22 cellular contexts compared by ENCODE assay signal in genomic region chr12:7117670-7118069, GRCh38. TPM values are rescaled to one million over a fixed set of nuclear protein-coding genes. Genes with fewer than 3 reads are reported as not detected.
A peak's percentile ranks its signal among the peaks of the same experiment; 100 is the strongest.
DNase-seq lines count a peak whose midpoint lies in the region; ATAC-seq, FAIRE-seq and TF ChIP-seq lines count a peak whose summit lies in the region.
"Had no signal": no experiment of that assay in that cellular context is flagged by ENCODE, and none has a peak within 500 bp of the region (broad histone marks: within the 10 kb centered on the region; RNA-seq: fewer than 3 reads in every experiment).

No MANE protein-coding gene starts in this region.

- ATAC-seq in GM21529 (IDR thresholded peaks at IDR 0.05; ENCODE audit: unreplicated experiment) (no peak), GM21390 (IDR thresholded peaks at IDR 0.05; ENCODE audit: unreplicated experiment) (no peak)
- ATAC-seq: GM12878, GM23338 had no signal

- H3K27me3 ChIP-seq in liver (ENCODE audit: control insufficient read depth in 4 of 4, insufficient read depth in 4 of 4, low read length in 3 of 4) = no peaks in the 10 kb centered on the region
- no peaks in the 10 kb centered on the region for H3K27me3 ChIP-seq in small intestine (ENCODE audit: control insufficient read depth in 2 of 2, insufficient read depth in 2 of 2, low read length in 2 of 2)
- H3K27me3 ChIP-seq: BE2C had no signal

- H3K9me3 ChIP-seq in liver (ENCODE audit: control insufficient read depth in 4 of 4, low read length in 3 of 4) (no peaks in the 10 kb centered on the region), small intestine (ENCODE audit: control insufficient read depth, low read depth) (no peaks in the 10 kb centered on the region)
- H3K9me3 ChIP-seq: BE2C had no signal

- H3K27ac ChIP-seq in liver (ENCODE audit: low read depth in 1 of 2, low read length in 2 of 2) (no peak overlapping the region), small intestine (ENCODE audit: low read depth in 1 of 2, low read length in 1 of 2) (peak overlapping the region in 1 of 2 donors; percentile 78)

- peaks cover 49% of the 10 kb centered on the region for H3K4me1 Mint-ChIP-seq in dendritic cell treated with granulocyte-macrophage colony-stimulating factor and Interleukin-4, amounts not matched to agents 40 ng/mL and 50 ng/mL, for 4 days (ENCODE audit: low read depth)

- H3K4me1 ChIP-seq in liver (ENCODE audit: control insufficient read depth in 4 of 4, insufficient read depth in 4 of 4, low read length in 3 of 4) (peaks cover 10 to 54% (median 35%) of the 10 kb centered on the region in 4 donors), small intestine (ENCODE audit: control insufficient read depth in 2 of 2, insufficient read depth in 1 of 2, low read depth in 1 of 2, low read length in 1 of 2) (peaks cover 0 to 3% of the 10 kb centered on the region in 2 donors)
- H3K4me1 ChIP-seq: BE2C had no signal

- TF ChIP-seq RAD21 in liver (IDR thresholded peaks at IDR 0.05) = no peak

- no peak overlapping the region for H3K9ac ChIP-seq in liver (ENCODE audit: low read depth in 1 of 2, low read length in 2 of 2)

- no peak for TF ChIP-seq CTCF in liver (IDR thresholded peaks at IDR 0.05; ENCODE audit: low read depth, low read length, missing input control)

- peaks cover 11% of the 10 kb centered on the region for H3K36me3 Mint-ChIP-seq in dendritic cell treated with granulocyte-macrophage colony-stimulating factor and Interleukin-4, amounts not matched to agents 40 ng/mL and 50 ng/mL, for 4 days (ENCODE audit: low read depth)

- H3K27me3 Mint-ChIP-seq in dendritic cell treated with granulocyte-macrophage colony-stimulating factor and Interleukin-4, amounts not matched to agents 40 ng/mL and 50 ng/mL, for 4 days = peaks cover 6% of the 10 kb centered on the region
- H3K27me3 Mint-ChIP-seq: CD4-positive, CD25-positive, alpha-beta regulatory T cell; CD8-positive, alpha-beta memory T cell had no signal

- 37% methylated on average over 3 of the region's 3 CpGs for WGBS in liver
- WGBS in small intestine, 3 donors = 21 to 64% (median 53%) methylated on average over 3 of the region's 3 CpGs

- DNase-seq in small intestine (peak; percentile 93), NAMALWA (ENCODE audit: low spot score) (no peak)
- DNase-seq: ACHN; BE2C; C1 segment of cervical spinal cord; CD4-positive, CD25-positive, alpha-beta regulatory T cell; CD8-positive, alpha-beta memory T cell; COR-L47; DMS 273 treated with DMSO at 0.1 percent for 48 hours; DMS53; DND-41; EL; HCEC 1CT had no signal

- H3K9me3 Mint-ChIP-seq in dendritic cell treated with granulocyte-macrophage colony-stimulating factor and Interleukin-4, amounts not matched to agents 40 ng/mL and 50 ng/mL, for 4 days = peaks cover 8% of the 10 kb centered on the region
- H3K9me3 Mint-ChIP-seq: CD4-positive, CD25-positive, alpha-beta regulatory T cell; CD8-positive, alpha-beta memory T cell; GM23338 had no signal

- peak overlapping the region; percentile 42 for H3K27ac Mint-ChIP-seq in dendritic cell treated with granulocyte-macrophage colony-stimulating factor and Interleukin-4, amounts not matched to agents 40 ng/mL and 50 ng/mL, for 4 days
- H3K27ac Mint-ChIP-seq: CD4-positive, CD25-positive, alpha-beta regulatory T cell; GM23338 had no signal

- no peak overlapping the region for H3K4me3 Mint-ChIP-seq in dendritic cell treated with granulocyte-macrophage colony-stimulating factor and Interleukin-4, amounts not matched to agents 40 ng/mL and 50 ng/mL, for 4 days
- H3K4me3 Mint-ChIP-seq: CD4-positive, CD25-positive, alpha-beta regulatory T cell; GM23338 had no signal

- H3K4me3 ChIP-seq in liver (ENCODE audit: low read depth in 1 of 3, low read length in 3 of 3) (no peak overlapping the region), small intestine (ENCODE audit: low read depth in 1 of 2, low read length in 2 of 2) (no peak overlapping the region)
- H3K4me3 ChIP-seq: GM12878, GM23338 had no signal

- FAIRE-seq in small intestine (lab: Jason Lieb, UNC) = no peak
- FAIRE-seq: A204.1, GM12878, H54 had no signal

- H3K36me3 ChIP-seq in liver (ENCODE audit: control insufficient read depth in 4 of 4, insufficient read depth in 3 of 4, low read depth in 1 of 4, low read length in 3 of 4) (peaks cover 0 to 3% (median 1%) of the 10 kb centered on the region in 4 donors), small intestine (ENCODE audit: control insufficient read depth in 2 of 2, insufficient read depth in 2 of 2, low read length in 2 of 2) (peaks cover 0 to 2% of the 10 kb centered on the region in 2 donors)
- H3K36me3 ChIP-seq: BE2C had no signal

- intact Hi-C loops in dendritic cell treated with granulocyte-macrophage colony-stimulating factor and Interleukin-4, amounts not matched to agents 40 ng/mL and 50 ng/mL, for 4 days (cut with micrococcal nuclease) = no loop called here

TF ChIP-seq in liver, 16 proteins besides CTCF, POLR2A, EP300 and RAD21:
- no peak for TF ChIP-seq TAF1 (conservative IDR thresholded peaks at IDR 0.05)
- TF ChIP-seq HNF4A (conservative IDR thresholded peaks at IDR 0.05) = peak; percentile 82 to 86
- peak in 1 of 2 donors; percentile 37 for TF ChIP-seq RXRA (IDR thresholded peaks at IDR 0.05)
- TF ChIP-seq HNF4G (IDR thresholded peaks at IDR 0.05) = peak; percentile 18
- no peak for TF ChIP-seq FOXA2 (IDR thresholded peaks at IDR 0.05)

RNA-seq across cellular contexts. Expression of gene C1RL, which starts 8.7 kb away (rescaled TPM):
- total RNA-seq in liver = 100 to 1,000 TPM in 1 of 2 donors, 10 to 100 TPM in 1; 67.5 to 188 TPM
- polyA plus RNA-seq in liver (100 to 1,000 TPM; 104 to 145 TPM), small intestine (10 to 100 TPM in 2 of 3 donors, 1 to 10 TPM in 1; 10.0 to 30.1 (median 14.1) TPM)

RNA-seq across cellular contexts. Expression of gene RBP5, which starts 11.0 kb away (rescaled TPM):
- 10 to 100 TPM; 12.9 to 47.1 TPM for total RNA-seq in liver
- polyA plus RNA-seq in liver (100 to 1,000 TPM in 1 of 2 donors, 10 to 100 TPM in 1; 80.2 to 108 TPM), small intestine (10 to 100 TPM in 1 of 3 donors, 1 to 10 TPM in 1, under 1 TPM in 1; 0.67 to 10.5 (median 5.1) TPM)
- total RNA-seq: CD4-positive, CD25-positive, alpha-beta regulatory T cell; G401 had no signal
- polyA plus RNA-seq: CD4-positive, CD25-positive, alpha-beta regulatory T cell; CD8-positive, alpha-beta memory T cell had no signal

RNA-seq across cellular contexts. Expression of gene CLSTN3, which starts 12.5 kb away (rescaled TPM):
- total RNA-seq in liver = 10 to 100 TPM; 27.1 to 37.2 TPM
- 10 to 100 TPM in 1 of 2 donors, 1 to 10 TPM in 1; 6.1 to 26.5 TPM for polyA plus RNA-seq in liver
- polyA plus RNA-seq in small intestine = 10 to 100 TPM in 2 of 3 donors, 1 to 10 TPM in 1; 6.5 to 17.2 (median 10.5) TPM

RNA-seq across cellular contexts. Expression of gene C1R, which starts 25.4 kb away (rescaled TPM):
- total RNA-seq in liver = 1,000 to 10,000 TPM in 1 of 2 donors, 100 to 1,000 TPM in 1; 211 to 1,249 TPM
- polyA plus RNA-seq in liver (1,000 to 10,000 TPM; 1,058 to 1,822 TPM), small intestine (100 to 1,000 TPM in 1 of 3 donors, 10 to 100 TPM in 1, 1 to 10 TPM in 1; 4.5 to 254 (median 14.1) TPM)

RNA-seq across cellular contexts. Expression of gene C1S, which starts 57.2 kb away (rescaled TPM):
- total RNA-seq in liver = 1,000 to 10,000 TPM in 1 of 2 donors, 100 to 1,000 TPM in 1; 267 to 2,029 TPM
- polyA plus RNA-seq in liver = 1,000 to 10,000 TPM; 1,439 to 1,696 TPM
- 100 to 1,000 TPM in 1 of 3 donors, 10 to 100 TPM in 1, 1 to 10 TPM in 1; 4.7 to 196 (median 17.6) TPM for polyA plus RNA-seq in small intestine
- polyA plus RNA-seq: CD4-positive, CD25-positive, alpha-beta regulatory T cell; CD8-positive, alpha-beta memory T cell had no signal

Comparison
In these comparisons a context has a peak if more than half of its experiments do, and no peak if none do; other contexts are left out.
1. RNA of gene RBP5, which starts 11.0 kb away (polyA plus RNA-seq): 80.2 to 108 TPM in liver; 0.67 to 10.5 TPM in small intestine; every median in the first group is over 4 times any median in the second.